In the genomic region with DNA sequence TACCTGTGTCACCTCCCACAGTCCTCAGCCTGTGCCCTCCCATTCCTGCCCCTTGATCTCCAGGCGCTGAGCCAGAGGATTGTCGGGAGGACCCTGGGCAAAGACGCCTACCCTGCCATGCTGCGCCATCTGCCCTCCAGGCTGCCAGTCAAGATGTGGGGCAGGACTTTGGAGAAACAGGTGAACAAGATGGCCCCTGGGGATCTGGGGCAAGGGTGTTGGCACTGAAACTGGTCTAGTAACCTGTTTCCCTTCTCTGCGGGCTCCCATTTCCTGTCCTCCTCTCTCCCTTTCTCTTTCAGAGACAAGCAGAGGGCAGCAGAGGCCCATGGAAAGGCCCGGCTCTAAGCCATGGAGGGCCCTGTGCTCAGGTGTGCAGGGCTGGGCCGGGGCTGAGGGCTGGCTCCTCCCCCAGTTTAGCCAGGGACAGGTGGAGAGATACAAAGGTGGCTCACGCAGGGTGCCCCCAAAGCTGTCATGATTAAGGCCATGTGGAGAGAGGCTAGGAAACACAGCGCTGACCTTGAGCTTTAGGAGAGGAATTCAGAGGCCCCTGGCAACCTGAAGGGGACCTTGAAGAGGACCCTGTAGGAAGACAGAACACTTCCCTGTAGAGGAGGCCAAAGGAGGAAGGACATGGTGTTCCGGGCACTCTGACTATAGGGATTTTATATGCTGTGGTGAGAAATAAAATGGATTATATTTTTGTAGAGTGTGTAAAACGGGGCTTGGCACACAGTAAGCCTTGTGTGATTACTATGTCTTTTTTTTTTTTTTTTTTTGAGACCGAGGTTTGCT, we compare ENCODE assay signal across 7 cellular contexts. TPM values are rescaled to one million over a fixed set of nuclear protein-coding genes. Genes with fewer than 3 reads are reported as not detected.
DNase-seq lines count a peak whose midpoint lies in the region; ATAC-seq and TF ChIP-seq lines count a peak whose summit lies in the region.

A gene (plus strand): TSS at position 74 of the 798 bp plus-strand sequence. CDS start 44 bp downstream, at position 118.

- no peak within 1 kb of the TSS for H3K27ac ChIP-seq in sigmoid colon

- in situ Hi-C loops in GM13977 (cut with MboI; ENCODE audit: low pct_unique_long_range_greater_than_20kb, low sequenced_read_pairs, unreplicated experiment) = no loop called here

- H3K4me3 Mint-ChIP-seq in MCF 10A (ENCODE audit: unreplicated experiment) (no peak within 1 kb of the TSS), nephron (peak within 1 kb of the TSS in 1 of 3 experiments; percentile 23)

- H3K4me3 ChIP-seq in sigmoid colon = no peak within 1 kb of the TSS

- H3K27me3 Mint-ChIP-seq in MCF 10A (ENCODE audit: insufficient read depth, unreplicated experiment) = peaks cover 11% of the 10 kb centered on the region
- H3K27me3 Mint-ChIP-seq in nephron (ENCODE audit: low read depth) = peaks cover 3% of the 10 kb centered on the region

- TF ChIP-seq POLR2A in sigmoid colon (IDR thresholded peaks at IDR 0.05) = no peak

- H3K9me3 Mint-ChIP-seq in MCF 10A (ENCODE audit: unreplicated experiment) (no peaks in the 10 kb centered on the region), nephron (peaks cover 7% of the 10 kb centered on the region)

- H3K4me1 Mint-ChIP-seq in MCF 10A (ENCODE audit: insufficient read depth, unreplicated experiment) (no peaks in the 10 kb centered on the region), nephron (no peaks in the 10 kb centered on the region)

- DNase-seq in GM13977 (ENCODE audit: low spot score) (no peak), NCI-H2081 (lab: John Stamatoyannopoulos, UW) (peak; percentile 62 to 65), MCF 10A (ENCODE audit: unreplicated experiment) (peak; percentile 69), sigmoid colon (no peak), hepatic stellate cell (ENCODE audit: low spot score) (no peak)

- POLR2A ChIA-PET in MCF 10A (lab: Yijun Ruan, JAX) = no interaction called here

- TF ChIP-seq EP300 in sigmoid colon (IDR thresholded peaks at IDR 0.05) = no peak

- CTCF ChIA-PET in MCF 10A (lab: Yijun Ruan, JAX) = interaction anchor here (0.6 to 1.5 kb wide), 10 partner anchors 26 to 1337 kb away, joined by 3 to 6 read pairs (median 4); a partner anchor contains a TSS

- no TSS peak for BruUV-seq in MCF 10A (replicated peaks; lab: Mats Ljungman, UMichigan)

- TF ChIP-seq CTCF in GM13977 (IDR thresholded peaks at IDR 0.05; ENCODE audit: extremely low read depth, insufficient read depth, missing control alignments) = peak; percentile 11
- TF ChIP-seq CTCF in MCF 10A (IDR thresholded peaks at IDR 0.05; ENCODE audit: unreplicated experiment) = peak; percentile 17
- TF ChIP-seq CTCF in nephron (IDR thresholded peaks at IDR 0.05; ENCODE audit: unreplicated experiment in 3 of 3) = peak in 2 of 3 experiments; percentile 27 to 43
- TF ChIP-seq CTCF in sigmoid colon (IDR thresholded peaks at IDR 0.05) = no peak

- WGBS in sigmoid colon, 2 donors = 11 to 53% methylated on average over 11 to 12 of the region's 12 CpGs

- H3K9me3 ChIP-seq in sigmoid colon = no peaks in the 10 kb centered on the region

- H3K4me1 ChIP-seq in sigmoid colon = no peaks in the 10 kb centered on the region

- peaks cover 0 to 3% (median 0%) of the 10 kb centered on the region in 3 donors for H3K27me3 ChIP-seq in sigmoid colon

- H3K27ac Mint-ChIP-seq in MCF 10A (ENCODE audit: low read depth, unreplicated experiment) (peak within 1 kb of the TSS; percentile 65), nephron (peak within 1 kb of the TSS; percentile 45 to 76 (median 67))

- H3K36me3 Mint-ChIP-seq in MCF 10A (ENCODE audit: insufficient read depth, unreplicated experiment) (no peaks in the 10 kb centered on the region), nephron (ENCODE audit: low read depth) (no peaks in the 10 kb centered on the region)

- no peaks in the 10 kb centered on the region for H3K36me3 ChIP-seq in sigmoid colon

- no peak for ATAC-seq in GM21360 (IDR thresholded peaks at IDR 0.05; ENCODE audit: unreplicated experiment)

- intact Hi-C loops in MCF 10A (cut with micrococcal nuclease) (loop anchor here (2.0 to 5.0 kb wide), 2 partner anchors 150 to 281 kb away; a partner anchor contains a TSS), sigmoid colon (cut with DNase I) (no loop called here)

RNA-seq across cellular contexts. Expression of the gene that starts here (rescaled TPM):
- total RNA-seq in MCF 10A (2022) = not detected in 2 replicates
- not detected for total RNA-seq in sigmoid colon
- 10 to 100 TPM in 2 of 3 donors, 1 to 10 TPM in 1; 7.5 to 22.7 (median 10.8) TPM for polyA plus RNA-seq in sigmoid colon

Comparison
In these comparisons a context has a peak if more than half of its experiments do, and no peak if none do; other contexts are left out.
1. Peak in DNase-seq in MCF 10A; RNA of the gene not detected or under 1 TPM.
2. DNase-seq: peak in NCI-H2081 (2 of 2); none in GM13977 (single experiment), sigmoid colon (single experiment) and hepatic stellate cell (single experiment).
3. CTCF ChIP-seq: peak in GM13977 (single experiment), MCF 10A (single experiment) and nephron (2 of 3); none in sigmoid colon (0 of 4).